ENCODE assay signal across 1 cellular context in the genomic region with DNA sequence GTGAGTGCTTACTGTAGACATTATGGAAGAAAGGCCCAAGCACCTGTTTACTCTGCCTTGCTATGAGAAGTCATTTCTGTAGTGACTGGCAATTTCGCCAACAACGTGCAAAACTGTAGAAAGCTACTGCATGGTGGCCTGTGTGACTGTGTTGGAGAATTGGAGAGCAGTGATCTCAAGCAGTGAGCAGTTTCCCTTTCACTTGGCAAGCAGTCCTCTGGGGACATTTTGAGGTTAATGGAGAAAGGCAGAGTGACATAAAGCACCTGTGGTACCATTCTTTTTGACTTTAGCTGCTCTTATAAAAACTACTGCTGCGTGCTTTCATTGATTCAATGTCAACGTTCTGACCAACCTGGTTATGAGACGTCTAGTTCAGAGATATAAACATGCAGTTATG.
TF ChIP-seq lines count a peak whose summit lies in the region.

No MANE protein-coding gene starts in this region.

TF ChIP-seq in GM12878, 131 proteins besides CTCF, POLR2A, EP300 and RAD21 (continued from another document):
- TF ChIP-seq, protein P1, sequence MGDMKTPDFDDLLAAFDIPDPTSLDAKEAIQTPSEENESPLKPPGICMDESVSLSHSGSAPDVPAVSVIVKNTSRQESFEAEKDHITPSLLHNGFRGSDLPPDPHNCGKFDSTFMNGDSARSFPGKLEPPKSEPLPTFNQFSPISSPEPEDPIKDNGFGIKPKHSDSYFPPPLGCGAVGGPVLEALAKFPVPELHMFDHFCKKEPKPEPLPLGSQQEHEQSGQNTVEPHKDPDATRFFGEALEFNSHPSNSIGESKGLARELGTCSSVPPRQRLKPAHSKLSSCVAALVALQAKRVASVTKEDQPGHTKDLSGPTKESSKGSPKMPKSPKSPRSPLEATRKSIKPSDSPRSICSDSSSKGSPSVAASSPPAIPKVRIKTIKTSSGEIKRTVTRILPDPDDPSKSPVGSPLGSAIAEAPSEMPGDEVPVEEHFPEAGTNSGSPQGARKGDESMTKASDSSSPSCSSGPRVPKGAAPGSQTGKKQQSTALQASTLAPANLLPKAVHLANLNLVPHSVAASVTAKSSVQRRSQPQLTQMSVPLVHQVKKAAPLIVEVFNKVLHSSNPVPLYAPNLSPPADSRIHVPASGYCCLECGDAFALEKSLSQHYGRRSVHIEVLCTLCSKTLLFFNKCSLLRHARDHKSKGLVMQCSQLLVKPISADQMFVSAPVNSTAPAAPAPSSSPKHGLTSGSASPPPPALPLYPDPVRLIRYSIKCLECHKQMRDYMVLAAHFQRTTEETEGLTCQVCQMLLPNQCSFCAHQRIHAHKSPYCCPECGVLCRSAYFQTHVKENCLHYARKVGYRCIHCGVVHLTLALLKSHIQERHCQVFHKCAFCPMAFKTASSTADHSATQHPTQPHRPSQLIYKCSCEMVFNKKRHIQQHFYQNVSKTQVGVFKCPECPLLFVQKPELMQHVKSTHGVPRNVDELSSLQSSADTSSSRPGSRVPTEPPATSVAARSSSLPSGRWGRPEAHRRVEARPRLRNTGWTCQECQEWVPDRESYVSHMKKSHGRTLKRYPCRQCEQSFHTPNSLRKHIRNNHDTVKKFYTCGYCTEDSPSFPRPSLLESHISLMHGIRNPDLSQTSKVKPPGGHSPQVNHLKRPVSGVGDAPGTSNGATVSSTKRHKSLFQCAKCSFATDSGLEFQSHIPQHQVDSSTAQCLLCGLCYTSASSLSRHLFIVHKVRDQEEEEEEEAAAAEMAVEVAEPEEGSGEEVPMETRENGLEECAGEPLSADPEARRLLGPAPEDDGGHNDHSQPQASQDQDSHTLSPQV (IDR thresholded peaks at IDR 0.05): no peak
- TF ChIP-seq CBX3 (IDR thresholded peaks at IDR 0.05; ENCODE audit: borderline replicate concordance, low read depth): no peak
